Comparison of ENCODE assay signal across 11 cellular contexts in the genomic region with DNA sequence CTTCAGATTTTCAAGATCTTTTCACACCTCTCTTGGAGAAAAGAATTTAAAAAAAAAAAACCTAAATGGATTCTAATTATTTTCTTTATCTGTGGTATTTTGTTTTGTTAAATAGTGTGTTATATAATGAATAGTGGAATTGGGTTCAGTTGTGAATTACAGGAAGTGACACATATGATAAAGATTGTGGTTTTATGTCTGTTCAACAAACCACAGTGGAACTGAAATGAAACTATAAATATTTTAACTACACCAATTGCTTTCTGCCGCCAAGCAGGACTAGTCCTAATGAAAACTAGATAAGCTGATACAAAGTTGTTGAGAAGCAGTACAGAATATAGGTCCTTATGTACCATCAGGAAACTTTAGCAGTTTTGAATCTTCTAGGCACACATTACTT.
A peak's percentile ranks its signal among the peaks of the same experiment; 100 is the strongest.
DNase-seq lines count a peak whose midpoint lies in the region; TF ChIP-seq lines count a peak whose summit lies in the region.
"Had no signal": no experiment of that assay in that cellular context is flagged by ENCODE, and none has a peak within 500 bp of the region (broad histone marks: within the 10 kb centered on the region; RNA-seq: fewer than 3 reads in every experiment).

No MANE protein-coding gene starts in this region.

- peaks cover 36% of the 10 kb centered on the region for H3K4me1 Mint-ChIP-seq in activated naive CD8-positive, alpha-beta T cell (ENCODE audit: low read depth)
- H3K4me1 Mint-ChIP-seq in activated naive CD8-positive, alpha-beta T cell treated with anti-CD3 and anti-CD28 coated beads for 36 hours = peaks cover 29% of the 10 kb centered on the region
- H3K4me1 Mint-ChIP-seq in chondrocyte (ENCODE audit: low read depth) = peaks cover 24% of the 10 kb centered on the region

- peaks cover 4% of the 10 kb centered on the region for H3K9me3 Mint-ChIP-seq in activated naive CD8-positive, alpha-beta T cell (ENCODE audit: low read depth)
- peaks cover 6% of the 10 kb centered on the region for H3K9me3 Mint-ChIP-seq in activated naive CD8-positive, alpha-beta T cell treated with anti-CD3 and anti-CD28 coated beads for 36 hours
- no peaks in the 10 kb centered on the region for H3K9me3 Mint-ChIP-seq in chondrocyte (ENCODE audit: low read depth)
- H3K9me3 Mint-ChIP-seq: T-helper 1 cell treated with Interleukin-12 subunit alpha and Interleukin-12 subunit beta and Interleukin-4 antibody, amounts not matched to agents 30 μg/mL and 1 μg/mL, for 36 hours had no signal

- peak overlapping the region; percentile 34 for H3K27ac Mint-ChIP-seq in activated naive CD8-positive, alpha-beta T cell
- H3K27ac Mint-ChIP-seq in activated naive CD8-positive, alpha-beta T cell treated with anti-CD3 and anti-CD28 coated beads for 36 hours = no peak overlapping the region
- H3K27ac Mint-ChIP-seq in chondrocyte (ENCODE audit: unreplicated experiment) = peak overlapping the region; percentile 3
- H3K27ac Mint-ChIP-seq: T-helper 1 cell treated with Interleukin-12 subunit alpha and Interleukin-12 subunit beta and Interleukin-4 antibody, amounts not matched to agents 30 μg/mL and 1 μg/mL, for 36 hours had no signal

- peaks cover 3% of the 10 kb centered on the region for H3K36me3 Mint-ChIP-seq in activated naive CD8-positive, alpha-beta T cell
- H3K36me3 Mint-ChIP-seq in activated naive CD8-positive, alpha-beta T cell treated with anti-CD3 and anti-CD28 coated beads for 36 hours = peaks cover 13% of the 10 kb centered on the region
- no peaks in the 10 kb centered on the region for H3K36me3 Mint-ChIP-seq in chondrocyte (ENCODE audit: low read depth)
- H3K36me3 Mint-ChIP-seq: CD8-positive, alpha-beta memory T cell had no signal

- no peaks in the 10 kb centered on the region for H3K27me3 Mint-ChIP-seq in activated naive CD8-positive, alpha-beta T cell
- no peaks in the 10 kb centered on the region for H3K27me3 Mint-ChIP-seq in activated naive CD8-positive, alpha-beta T cell treated with anti-CD3 and anti-CD28 coated beads for 36 hours
- H3K27me3 Mint-ChIP-seq in chondrocyte (ENCODE audit: low read depth) = no peaks in the 10 kb centered on the region
- H3K27me3 Mint-ChIP-seq: CD8-positive, alpha-beta memory T cell had no signal

- DNase-seq in activated naive CD8-positive, alpha-beta T cell treated with anti-CD3 and anti-CD28 coated beads for 36 hours = no peak
- DNase-seq in Kasumi-1 (lab: John Stamatoyannopoulos, UW) = peak; percentile 45 to 65
- DNase-seq in chondrocyte (ENCODE audit: low spot score) = no peak
- DNase-seq in activated CD8-positive, alpha-beta memory T cell treated with anti-CD3 and anti-CD28 coated beads for 24 hours = no peak
- no peak for DNase-seq in stimulated activated CD4-positive, alpha-beta T cell treated with anti-CD3 and anti-CD28 coated beads, Interleukin-15, amount 100 ng/mL, for 24 hours
- DNase-seq in SKM-1 treated with dmso at 0.1 percent for 144 hours (lab: John Stamatoyannopoulos, UW; ENCODE audit: unreplicated experiment) = no peak
- DNase-seq in NCI-H82 treated with DMSO at 0.1 percent for 48 hours (lab: John Stamatoyannopoulos, UW; ENCODE audit: unreplicated experiment) = no peak
- DNase-seq: upper lobe of left lung had no signal

- no peak for TF ChIP-seq CTCF in chondrocyte (IDR thresholded peaks at IDR 0.05)

- H3K4me3 Mint-ChIP-seq in activated naive CD8-positive, alpha-beta T cell = peak overlapping the region; percentile 71
- H3K4me3 Mint-ChIP-seq in activated naive CD8-positive, alpha-beta T cell treated with anti-CD3 and anti-CD28 coated beads for 36 hours = no peak overlapping the region
- H3K4me3 Mint-ChIP-seq in chondrocyte (ENCODE audit: unreplicated experiment) = peak overlapping the region; percentile 14
- H3K4me3 Mint-ChIP-seq: T-helper 1 cell treated with Interleukin-12 subunit alpha and Interleukin-12 subunit beta and Interleukin-4 antibody, amounts not matched to agents 30 μg/mL and 1 μg/mL, for 36 hours had no signal

Comparison
In these comparisons a context has a peak if more than half of its experiments do, and no peak if none do; other contexts are left out.
1. DNase-seq: peak in Kasumi-1 (2 of 2); none in activated naive CD8-positive, alpha-beta T cell treated with anti-CD3 and anti-CD28 coated beads for 36 hours (single experiment), chondrocyte (single experiment), activated CD8-positive, alpha-beta memory T cell treated with anti-CD3 and anti-CD28 coated beads for 24 hours (single experiment), stimulated activated CD4-positive, alpha-beta T cell treated with anti-CD3 and anti-CD28 coated beads, Interleukin-15, amount 100 ng/mL, for 24 hours (single experiment), SKM-1 treated with dmso at 0.1 percent for 144 hours (single experiment) and NCI-H82 treated with DMSO at 0.1 percent for 48 hours (single experiment).